ENCODE assay signal across 10 cellular contexts in the genomic region with DNA sequence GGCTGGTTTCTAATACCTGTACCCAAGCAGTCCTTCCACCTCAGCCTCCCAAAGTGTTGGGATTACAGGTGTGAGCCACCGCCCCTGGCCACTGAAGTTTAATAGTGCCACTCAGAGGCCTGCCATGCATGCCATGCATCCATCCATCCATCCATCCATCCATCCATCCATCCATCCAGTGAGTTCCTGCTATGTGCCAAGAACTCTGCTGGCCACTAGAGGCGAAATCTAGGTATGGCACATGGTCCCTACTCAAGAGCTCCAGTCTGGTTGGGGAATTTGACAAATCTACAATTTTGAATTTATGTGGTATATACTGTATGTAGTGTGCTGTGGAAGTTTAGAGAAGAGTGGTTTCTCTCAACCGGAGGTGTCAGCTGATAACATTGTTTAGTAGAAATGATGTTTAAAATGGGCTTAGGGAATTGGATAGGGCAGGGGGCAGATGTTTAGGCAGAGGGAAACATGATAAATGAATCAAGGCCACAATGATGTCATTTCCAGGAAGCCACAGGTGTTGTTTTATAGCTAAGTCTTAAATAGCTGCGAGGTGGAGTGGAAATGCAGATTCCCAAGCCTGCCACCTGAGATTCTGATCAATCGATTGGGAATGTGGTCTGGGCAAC.
DNase-seq lines count a peak whose midpoint lies in the region; ATAC-seq and TF ChIP-seq lines count a peak whose summit lies in the region.
"Had no signal": no experiment of that assay in that cellular context is flagged by ENCODE, and none has a peak within 500 bp of the region (broad histone marks: within the 10 kb centered on the region; RNA-seq: fewer than 3 reads in every experiment).

No MANE protein-coding gene starts in this region.

- H2BK20ac ChIP-seq in H9 (ENCODE audit: low read depth, low read length, poor library complexity, severe bottlenecking), result no peak overlapping the region

- H3K9me3 ChIP-seq in H9 (ENCODE audit: control insufficient read depth, low read depth, low read length), result no peaks in the 10 kb centered on the region
- H3K9me3 ChIP-seq in CD4-positive, alpha-beta memory T cell (ENCODE audit: control insufficient read depth in 1 of 2, low read length in 2 of 2), result no peaks in the 10 kb centered on the region

- H3K36me3 ChIP-seq in CD4-positive, alpha-beta memory T cell (ENCODE audit: insufficient read depth, low read length), result no peaks in the 10 kb centered on the region

- H2BK15ac ChIP-seq in H9 (ENCODE audit: low read depth, low read length), result no peak overlapping the region

- H4K91ac ChIP-seq in H9 (ENCODE audit: insufficient read length, low read depth, low read length), result no peak overlapping the region

- H3K4me1 Mint-ChIP-seq in H9, result peaks cover 4 to 11% of the 10 kb centered on the region in 2 experiments
- H3K4me1 Mint-ChIP-seq in CD4-positive, alpha-beta memory T cell, result peaks cover 0 to 1% (median 0%) of the 10 kb centered on the region in 4 donors

- no peaks in the 10 kb centered on the region for H3K9me3 Mint-ChIP-seq in H9
- peaks cover 0 to 4% (median 0%) of the 10 kb centered on the region in 8 donors for H3K9me3 Mint-ChIP-seq in CD4-positive, alpha-beta memory T cell
- H3K9me3 Mint-ChIP-seq: stimulated activated naive CD8-positive, alpha-beta T cell treated with anti-CD3 and anti-CD28 coated beads, Interleukin-15, amount 100 ng/mL, for 72 hours had no signal

- no peak overlapping the region for H3K14ac ChIP-seq in H9 (ENCODE audit: insufficient read depth, low read length)

- no peaks in the 10 kb centered on the region for H3K27me3 ChIP-seq in H9 (ENCODE audit: insufficient read depth, low read length)
- no peaks in the 10 kb centered on the region for H3K27me3 ChIP-seq in CD4-positive, alpha-beta memory T cell (ENCODE audit: insufficient read depth, low read length)

- H3K79me1 ChIP-seq in H9 (ENCODE audit: insufficient read depth, low read depth, low read length, poor library complexity, severe bottlenecking), result no peaks in the 10 kb centered on the region

- no peaks in the 10 kb centered on the region for H3K23me2 ChIP-seq in H9 (ENCODE audit: insufficient read length, low read depth, low read length, poor library complexity, severe bottlenecking)

- no peak overlapping the region for H4K8ac ChIP-seq in H9 (replicated peaks; ENCODE audit: insufficient read length, low read depth, low read length)

- H3K18ac ChIP-seq in H9 (ENCODE audit: insufficient read length, low read depth, low read length), result no peak overlapping the region

- no peak overlapping the region for H3K4me3 ChIP-seq in CD4-positive, alpha-beta memory T cell (ENCODE audit: low read length in 2 of 2)

- no peak overlapping the region for H3K56ac ChIP-seq in H9 (ENCODE audit: insufficient read length, low read depth, low read length)

- H3K4me2 ChIP-seq in H9 (ENCODE audit: insufficient read depth, insufficient read length, low read length), result no peak overlapping the region

- H2AFZ ChIP-seq in H9 (ENCODE audit: low read length), result no peak overlapping the region

- H2BK12ac ChIP-seq in H9 (ENCODE audit: insufficient read length, low read depth, low read length), result no peak overlapping the region

- H3K27ac Mint-ChIP-seq in H9, result no peak overlapping the region
- H3K27ac Mint-ChIP-seq in CD4-positive, alpha-beta memory T cell, result no peak overlapping the region
- H3K27ac Mint-ChIP-seq: IgD-negative memory B cell had no signal

- H2AK5ac ChIP-seq in H9 (ENCODE audit: insufficient read length, low read length), result no peak overlapping the region

- no CpG with 5 or more reads among the region's 5 CpGs for WGBS in H9 (ENCODE audit: extremely low coverage, insufficient read length, low lambda C conversion rate)

- no peaks in the 10 kb centered on the region for H3K4me1 ChIP-seq in H9 (ENCODE audit: insufficient read depth, low read length)
- no peaks in the 10 kb centered on the region for H3K4me1 ChIP-seq in CD4-positive, alpha-beta memory T cell (ENCODE audit: insufficient read depth, low read length)

- H3K9ac ChIP-seq in H9 (ENCODE audit: extremely low read depth, insufficient read length, low read length), result no peak overlapping the region

- no peak overlapping the region for H3K4ac ChIP-seq in H9 (ENCODE audit: low read depth, low read length)

- no peak overlapping the region for H2BK120ac ChIP-seq in H9 (ENCODE audit: low read depth, low read length, poor library complexity, severe bottlenecking)

- no peaks in the 10 kb centered on the region; the same call in 1 of the 2 replicates for H3K27me3 Mint-ChIP-seq in H9 (ENCODE audit: low read depth)
- H3K27me3 Mint-ChIP-seq in CD4-positive, alpha-beta memory T cell, result peaks cover 7 to 8% of the 10 kb centered on the region in 2 donors

- intact Hi-C loops in CD4-positive, alpha-beta memory T cell (cut with micrococcal nuclease), result no loop called here
- intact Hi-C loops in posterior vena cava (cut with DNase I), result no loop called here

- no peaks in the 10 kb centered on the region for H4K20me1 ChIP-seq in H9 (ENCODE audit: control insufficient read depth, insufficient read depth, insufficient read length)

- no peaks in the 10 kb centered on the region for H3K79me2 ChIP-seq in H9 (ENCODE audit: insufficient read depth, low read length)

- DNase-seq in COLO668 (lab: John Stamatoyannopoulos, UW; ENCODE audit: unreplicated experiment) (peak; percentile 25), H9 (no peak), kidney tubule cell (ENCODE audit: low spot score) (peak; percentile 47), posterior vena cava (ENCODE audit: low spot score) (no peak)
- DNase-seq in CD4-positive, alpha-beta memory T cell, result no peak

- H4K5ac ChIP-seq in H9 (ENCODE audit: insufficient read length, low read depth, low read length), result no peak overlapping the region

- H3K4me3 Mint-ChIP-seq in H9, result no peak overlapping the region
- H3K4me3 Mint-ChIP-seq in CD4-positive, alpha-beta memory T cell, result no peak overlapping the region
- H3K4me3 Mint-ChIP-seq: IgD-negative memory B cell; stimulated activated naive CD8-positive, alpha-beta T cell treated with anti-CD3 and anti-CD28 coated beads, Interleukin-15, amount 100 ng/mL, for 72 hours had no signal

- H2BK5ac ChIP-seq in H9 (ENCODE audit: insufficient read length, low read length), result no peak overlapping the region

- H3K23ac ChIP-seq in H9 (ENCODE audit: insufficient read length, low read depth, low read length), result no peak overlapping the region

- POLR2A ChIA-PET in CD4-positive, alpha-beta memory T cell (lab: Charles Lee; ENCODE audit: partially characterized antibody), result no interaction called here

- TF ChIP-seq CTCF in H9 (conservative IDR thresholded peaks at IDR 0.05) (peak; percentile 69), VCaP (conservative IDR thresholded peaks at IDR 0.05) (peak; percentile 53)

- no peak overlapping the region for H3T11ph ChIP-seq in H9 (ENCODE audit: low read length)

- CTCF ChIA-PET in CD4-positive, alpha-beta memory T cell (lab: Charles Lee; ENCODE audit: partially characterized antibody), result interaction anchor here (1.3 kb wide), 1 partner anchor 54 kb away, joined by 3 read pairs; no protein-coding TSS in a partner anchor

- H3K27ac ChIP-seq in H9 (ENCODE audit: insufficient read length, low read depth, low read length) (no peak overlapping the region), VCaP (no peak overlapping the region)
- no peak overlapping the region for H3K27ac ChIP-seq in CD4-positive, alpha-beta memory T cell (ENCODE audit: low read depth, low read length)

- no peaks in the 10 kb centered on the region for H3K36me3 Mint-ChIP-seq in H9 (ENCODE audit: insufficient read depth in 1 of 3, low read depth in 3 of 3)
- no peaks in the 10 kb centered on the region for H3K36me3 Mint-ChIP-seq in CD4-positive, alpha-beta memory T cell
- H3K36me3 Mint-ChIP-seq: IgD-negative memory B cell had no signal

- no peak for ATAC-seq in GM21529 (IDR thresholded peaks at IDR 0.05; ENCODE audit: unreplicated experiment)
- ATAC-seq in HG02870 (IDR thresholded peaks at IDR 0.05; ENCODE audit: unreplicated experiment), result no peak
- ATAC-seq: stimulated activated naive CD8-positive, alpha-beta T cell treated with anti-CD3 and anti-CD28 coated beads, Interleukin-15, amount 100 ng/mL, for 72 hours had no signal

Comparison
In these comparisons a context has a peak if more than half of its experiments do, and no peak if none do; other contexts are left out.
1. DNase-seq: peak in COLO668 (single experiment) and kidney tubule cell (single experiment); none in H9 (single experiment), CD4-positive, alpha-beta memory T cell (0 of 5) and posterior vena cava (single experiment).